Comparison of ENCODE assay signal across 10 cellular contexts in the genomic region with DNA sequence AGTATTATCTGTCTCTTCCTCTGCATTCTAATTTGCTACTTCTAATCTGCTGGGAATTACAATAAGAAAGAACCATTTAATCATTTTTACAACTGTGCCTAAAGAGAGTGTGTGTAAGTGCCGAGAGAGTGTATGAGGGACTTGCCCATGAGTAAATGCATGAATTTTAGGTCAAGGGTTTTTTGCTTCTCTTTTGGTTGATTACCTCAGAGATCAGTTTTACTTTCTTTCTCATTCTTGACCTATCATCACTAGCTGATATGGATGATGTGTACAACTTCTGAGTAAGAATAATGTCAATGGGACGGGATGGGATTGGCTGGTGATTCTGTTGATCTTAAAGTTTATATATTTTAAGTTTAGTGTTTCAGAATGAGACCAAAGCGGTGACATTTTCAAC. TPM values are rescaled to one million over a fixed set of nuclear protein-coding genes. Genes with fewer than 3 reads are reported as not detected.
DNase-seq lines count a peak whose midpoint lies in the region; ATAC-seq and TF ChIP-seq lines count a peak whose summit lies in the region.
"Had no signal": no experiment of that assay in that cellular context is flagged by ENCODE, and none has a peak within 500 bp of the region (broad histone marks: within the 10 kb centered on the region; RNA-seq: fewer than 3 reads in every experiment).

No MANE protein-coding gene starts in this region.

- WGBS in mesendoderm (ENCODE audit: extremely low coverage, insufficient coverage, low lambda C conversion rate): no CpG with 5 or more reads among the region's 3 CpGs

- H3K4ac ChIP-seq in mesendoderm (ENCODE audit: low read depth, low read length): no peak overlapping the region

- peaks cover under 1% of the 10 kb centered on the region for H3K4me1 ChIP-seq in mesendoderm (ENCODE audit: control insufficient read depth, low read depth, low read length)

- H3K27me3 ChIP-seq in mesendoderm (ENCODE audit: insufficient read depth, low read length, poor library complexity): no peaks in the 10 kb centered on the region
- H3K27me3 ChIP-seq: MG63 had no signal

- H3K79me1 ChIP-seq in mesendoderm (ENCODE audit: low read length): no peaks in the 10 kb centered on the region

- H3K4me2 ChIP-seq in mesendoderm (ENCODE audit: low read length): no peak overlapping the region

- TF ChIP-seq CTCF in GM12865 (IDR thresholded peaks at IDR 0.05; ENCODE audit: insufficient read depth, low read depth, low read length, missing control alignments): no peak

- H4K8ac ChIP-seq in mesendoderm (ENCODE audit: low read depth, low read length): no peak overlapping the region

- no peak overlapping the region for H3K9ac ChIP-seq in mesendoderm (ENCODE audit: low read length)

- H4K5ac ChIP-seq in mesendoderm (ENCODE audit: low read length): no peak overlapping the region

- DNase-seq in GM12865 (ENCODE audit: low read depth): peak; percentile 84
- DNase-seq in central memory CD4-positive, alpha-beta T cell: peak; percentile 82
- no peak for DNase-seq in T-helper 9 cell
- DNase-seq in mesendoderm: no peak
- DNase-seq in AG08395 (ENCODE audit: low spot score): no peak
- no peak for DNase-seq in NCI-H2107 treated with DMSO at 0.1 percent for 48 hours (lab: John Stamatoyannopoulos, UW; ENCODE audit: unreplicated experiment)
- DNase-seq: MG63 had no signal

- no peak overlapping the region for H3K18ac ChIP-seq in mesendoderm (ENCODE audit: low read length)

- ATAC-seq in GM19452 (IDR thresholded peaks at IDR 0.05; ENCODE audit: unreplicated experiment): peak; percentile 79
- peak; percentile 87 for ATAC-seq in HG03135 (IDR thresholded peaks at IDR 0.05; ENCODE audit: unreplicated experiment)

- no peak overlapping the region for H2BK5ac ChIP-seq in mesendoderm (ENCODE audit: low read length)

- H2AK5ac ChIP-seq in mesendoderm (ENCODE audit: low read length): no peak overlapping the region

- H3K4me3 ChIP-seq in GM12865 (ENCODE audit: low read depth, low read length) (no peak overlapping the region), mesendoderm (ENCODE audit: low read length) (no peak overlapping the region)
- H3K4me3 ChIP-seq: MG63 had no signal

- H2BK120ac ChIP-seq in mesendoderm (ENCODE audit: low read depth, low read length): no peak overlapping the region

- H3K23ac ChIP-seq in mesendoderm (ENCODE audit: low read length): no peak overlapping the region

- no peaks in the 10 kb centered on the region for H3K79me2 ChIP-seq in mesendoderm (ENCODE audit: control insufficient read depth, insufficient read depth, low read length)

- H3K36me3 ChIP-seq in mesendoderm (ENCODE audit: control insufficient read depth, insufficient read depth, low read length): no peaks in the 10 kb centered on the region
- H3K36me3 ChIP-seq: MG63 had no signal

- no peak overlapping the region for H2BK15ac ChIP-seq in mesendoderm (replicated peaks; ENCODE audit: low read depth)

- H3K56ac ChIP-seq in mesendoderm (ENCODE audit: low read length): no peak overlapping the region

- H3K27ac ChIP-seq in mesendoderm (ENCODE audit: low read depth, low read length): no peak overlapping the region
- H3K27ac ChIP-seq: epithelial cell of prostate had no signal

RNA-seq across cellular contexts. Expression of gene IKZF1, which starts 47.8 kb away (rescaled TPM):
- 0.29 TPM for polyA plus RNA-seq in mesendoderm (2013, experiment 1 of 2)
- polyA plus RNA-seq in mesendoderm (2013, experiment 2 of 2): 0.31 TPM

Comparison
In these comparisons a context has a peak if more than half of its experiments do, and no peak if none do; other contexts are left out.
1. DNase-seq: peak in GM12865 (single experiment) and central memory CD4-positive, alpha-beta T cell (single experiment); none in T-helper 9 cell (single experiment), mesendoderm (single experiment), AG08395 (single experiment) and NCI-H2107 treated with DMSO at 0.1 percent for 48 hours (single experiment).